In genomic region chr13:37870895-37871550, GRCh38 we compare ENCODE assay signal across 8 cellular contexts.
A peak's percentile ranks its signal among the peaks of the same experiment; 100 is the strongest.
DNase-seq lines count a peak whose midpoint lies in the region.

No MANE protein-coding gene starts in this region.

- DNase-seq in HCEC 1CT, result peak; percentile 74
- DNase-seq in amniotic stem cell (lab: John Stamatoyannopoulos, UW), result peak; percentile 15
- no peak for DNase-seq in AML-193 (lab: John Stamatoyannopoulos, UW)
- no peak for DNase-seq in NCI-H1092 (lab: John Stamatoyannopoulos, UW)
- DNase-seq in RPMI8226, result no peak
- no peak for DNase-seq in activated CD4-positive, CD25-positive, alpha-beta regulatory T cell treated with anti-CD3 and anti-CD28 coated beads, Interleukin-2, amount 50 U/mL, for 72 hours

- H3K9me3 ChIP-seq in iPS-15b (ENCODE audit: control insufficient read depth, insufficient read depth, low read length) (no peaks in the 10 kb centered on the region), stomach smooth muscle (ENCODE audit: control insufficient read depth in 2 of 2, low read length in 2 of 2) (no peaks in the 10 kb centered on the region)

- no peak overlapping the region for H3K27ac ChIP-seq in stomach smooth muscle (ENCODE audit: low read length)

- H3K4me1 ChIP-seq in iPS-15b (ENCODE audit: control insufficient read depth, insufficient read depth, low read length), result peaks cover 6% of the 10 kb centered on the region
- H3K4me1 ChIP-seq in stomach smooth muscle (ENCODE audit: control insufficient read depth, insufficient read depth, low read length), result no peaks in the 10 kb centered on the region

- H3K4me3 ChIP-seq in iPS-15b (ENCODE audit: low read depth, low read length) (peak overlapping the region; percentile 59), stomach smooth muscle (ENCODE audit: low read length in 2 of 2) (peak overlapping the region; percentile 91 to 95)

- H3K36me3 ChIP-seq in iPS-15b (ENCODE audit: control insufficient read depth, insufficient read depth, low read length) (no peaks in the 10 kb centered on the region), stomach smooth muscle (ENCODE audit: control insufficient read depth in 2 of 2, insufficient read depth in 2 of 2, low read length in 2 of 2) (no peaks in the 10 kb centered on the region)

- H3K9ac ChIP-seq in iPS-15b (ENCODE audit: low read depth, low read length) (no peak overlapping the region), stomach smooth muscle (ENCODE audit: low read length in 2 of 2) (no peak overlapping the region)

- peaks cover 10% of the 10 kb centered on the region for H3K27me3 ChIP-seq in iPS-15b (ENCODE audit: control insufficient read depth, insufficient read depth, low read length)
- H3K27me3 ChIP-seq in stomach smooth muscle (ENCODE audit: control insufficient read depth in 1 of 2, insufficient read depth in 2 of 2, low read length in 2 of 2), result no peaks in the 10 kb centered on the region

Comparison
In these comparisons a context has a peak if more than half of its experiments do, and no peak if none do; other contexts are left out.
1. DNase-seq: peak in HCEC 1CT (single experiment) and amniotic stem cell (single experiment); none in AML-193 (0 of 2), NCI-H1092 (single experiment), RPMI8226 (single experiment) and activated CD4-positive, CD25-positive, alpha-beta regulatory T cell treated with anti-CD3 and anti-CD28 coated beads, Interleukin-2, amount 50 U/mL, for 72 hours (single experiment).